ENCODE assay signal across 30 cellular contexts in genomic region chr3:47356201-47356600, GRCh38.
"Had no signal": no experiment of that assay in that cellular context is flagged by ENCODE, and none has a peak within 500 bp of the region (broad histone marks: within the 10 kb centered on the region; RNA-seq: fewer than 3 reads in every experiment).

No MANE protein-coding gene starts in this region.

- H3K4me3 ChIP-seq: heart right ventricle, hepatocyte, lung, mucosa of descending colon, pancreas, prostate gland, skin epidermis, suprapubic skin, tibial nerve, vagina had no signal

- H3K9me3 ChIP-seq: pancreas, prostate gland had no signal

- FAIRE-seq: pancreas had no signal

- H3K4me3 Mint-ChIP-seq: naive thymus-derived CD4-positive, alpha-beta T cell; natural killer cell treated with Interleukin-12 subunit alpha and Interleukin-12 subunit beta and Interleukin-15 and Interleukin-18, amount 100 ng/mL, for 72 hours; stimulated activated effector memory CD8-positive, alpha-beta T cell treated with anti-CD3 and anti-CD28 coated beads, Interleukin-12 subunit alpha, Interleukin-12 subunit beta, amount 100 ng/mL, for 72 hours; stimulated activated naive CD8-positive, alpha-beta T cell treated with anti-CD3 and anti-CD28 coated beads, Interleukin-15, Interleukin-2, amounts not matched to agents 100 ng/mL and 50 ng/mL, for 24 hours; type B pancreatic cell had no signal

- H3K27me3 ChIP-seq: heart right ventricle, hepatocyte, pancreas, suprapubic skin, tibial nerve, vagina had no signal

- ATAC-seq: heart right ventricle; left cardiac atrium; left lobe of liver; mucosa of descending colon; naive thymus-derived CD4-positive, alpha-beta T cell; natural killer cell treated with Interleukin-12 subunit alpha and Interleukin-12 subunit beta and Interleukin-15 and Interleukin-18, amount 100 ng/mL, for 72 hours; pancreas; right cardiac atrium; sciatic nerve; stimulated activated effector memory CD8-positive, alpha-beta T cell treated with anti-CD3 and anti-CD28 coated beads, Interleukin-12 subunit alpha, Interleukin-12 subunit beta, amount 100 ng/mL, for 72 hours had no signal

- H3K27me3 Mint-ChIP-seq: naive thymus-derived CD4-positive, alpha-beta T cell; natural killer cell treated with Interleukin-12 subunit alpha and Interleukin-12 subunit beta and Interleukin-15 and Interleukin-18, amount 100 ng/mL, for 72 hours; stimulated activated naive CD8-positive, alpha-beta T cell treated with anti-CD3 and anti-CD28 coated beads, Interleukin-15, Interleukin-2, amounts not matched to agents 100 ng/mL and 50 ng/mL, for 24 hours; type B pancreatic cell had no signal

- H3K4me1 ChIP-seq: heart right ventricle, pancreas, prostate gland, suprapubic skin, tibial nerve, vagina had no signal

- H3K36me3 ChIP-seq: heart right ventricle, pancreas, prostate gland, suprapubic skin, vagina had no signal

- H3K27ac ChIP-seq: heart right ventricle, hepatocyte, pancreas, prostate gland, skin epidermis, suprapubic skin, tibial nerve, vagina had no signal

- DNase-seq: heart right ventricle; islet precursor cell; kidney glomerular epithelial cell; left cardiac atrium; mesendoderm; midbrain; mucosa of descending colon; naive thymus-derived CD4-positive, alpha-beta T cell; nucleus accumbens; pancreas; retina; right cardiac atrium; stimulated activated CD4-positive, alpha-beta T cell treated with anti-CD3 and anti-CD28 coated beads, Interleukin-12 subunit alpha, Interleukin-12 subunit beta, amount 100 ng/mL, for 4 hours; stimulated activated CD4-positive, alpha-beta T cell treated with anti-CD3 and anti-CD28 coated beads, Interleukin-15, amount 100 ng/mL, for 24 hours; stimulated activated CD4-positive, alpha-beta T cell treated with anti-CD3 and anti-CD28 coated beads, Interleukin-2, amount 100 ng/mL, for 24 hours; stimulated activated CD4-positive, alpha-beta T cell treated with anti-CD3 and anti-CD28 coated beads, Interleukin-4, amount 100 ng/mL, for 1 hour; stimulated activated naive CD4-positive, alpha-beta T cell had no signal

- H3K79me2 ChIP-seq: hepatocyte had no signal

- H3K4me2 ChIP-seq: hepatocyte had no signal

- H3K27ac Mint-ChIP-seq: naive thymus-derived CD4-positive, alpha-beta T cell; natural killer cell treated with Interleukin-12 subunit alpha and Interleukin-12 subunit beta and Interleukin-15 and Interleukin-18, amount 100 ng/mL, for 72 hours; stimulated activated effector memory CD8-positive, alpha-beta T cell treated with anti-CD3 and anti-CD28 coated beads, Interleukin-12 subunit alpha, Interleukin-12 subunit beta, amount 100 ng/mL, for 72 hours; stimulated activated naive CD8-positive, alpha-beta T cell treated with anti-CD3 and anti-CD28 coated beads, Interleukin-15, Interleukin-2, amounts not matched to agents 100 ng/mL and 50 ng/mL, for 24 hours; type B pancreatic cell had no signal

- H2AFZ ChIP-seq: hepatocyte had no signal
